1 cellular context compared by ENCODE assay signal in the genomic region with DNA sequence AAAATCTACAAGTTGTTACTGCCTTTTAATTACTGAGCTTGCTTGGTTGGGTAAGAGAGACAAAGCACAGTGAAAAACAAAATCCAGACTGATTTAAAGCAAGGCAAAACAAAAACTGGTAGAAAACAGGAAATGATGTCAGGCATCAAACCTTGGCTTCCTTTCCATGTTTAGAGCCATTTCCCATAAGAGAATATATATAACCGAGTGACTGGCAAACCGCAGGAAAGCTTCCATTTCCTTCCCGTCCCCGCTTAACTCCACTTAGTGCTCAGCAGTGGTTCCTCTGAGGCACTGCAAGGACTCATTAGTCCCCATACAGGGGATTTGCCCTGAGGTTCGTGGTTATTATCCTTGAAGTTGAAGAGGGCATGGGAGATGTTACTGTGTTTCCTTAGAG.
TF ChIP-seq lines count a peak whose summit lies in the region.

No MANE protein-coding gene starts in this region.

TF ChIP-seq in GM23338, 12 proteins besides CTCF, POLR2A, EP300 and RAD21 (continued from another document):
- TF ChIP-seq, protein P1, sequence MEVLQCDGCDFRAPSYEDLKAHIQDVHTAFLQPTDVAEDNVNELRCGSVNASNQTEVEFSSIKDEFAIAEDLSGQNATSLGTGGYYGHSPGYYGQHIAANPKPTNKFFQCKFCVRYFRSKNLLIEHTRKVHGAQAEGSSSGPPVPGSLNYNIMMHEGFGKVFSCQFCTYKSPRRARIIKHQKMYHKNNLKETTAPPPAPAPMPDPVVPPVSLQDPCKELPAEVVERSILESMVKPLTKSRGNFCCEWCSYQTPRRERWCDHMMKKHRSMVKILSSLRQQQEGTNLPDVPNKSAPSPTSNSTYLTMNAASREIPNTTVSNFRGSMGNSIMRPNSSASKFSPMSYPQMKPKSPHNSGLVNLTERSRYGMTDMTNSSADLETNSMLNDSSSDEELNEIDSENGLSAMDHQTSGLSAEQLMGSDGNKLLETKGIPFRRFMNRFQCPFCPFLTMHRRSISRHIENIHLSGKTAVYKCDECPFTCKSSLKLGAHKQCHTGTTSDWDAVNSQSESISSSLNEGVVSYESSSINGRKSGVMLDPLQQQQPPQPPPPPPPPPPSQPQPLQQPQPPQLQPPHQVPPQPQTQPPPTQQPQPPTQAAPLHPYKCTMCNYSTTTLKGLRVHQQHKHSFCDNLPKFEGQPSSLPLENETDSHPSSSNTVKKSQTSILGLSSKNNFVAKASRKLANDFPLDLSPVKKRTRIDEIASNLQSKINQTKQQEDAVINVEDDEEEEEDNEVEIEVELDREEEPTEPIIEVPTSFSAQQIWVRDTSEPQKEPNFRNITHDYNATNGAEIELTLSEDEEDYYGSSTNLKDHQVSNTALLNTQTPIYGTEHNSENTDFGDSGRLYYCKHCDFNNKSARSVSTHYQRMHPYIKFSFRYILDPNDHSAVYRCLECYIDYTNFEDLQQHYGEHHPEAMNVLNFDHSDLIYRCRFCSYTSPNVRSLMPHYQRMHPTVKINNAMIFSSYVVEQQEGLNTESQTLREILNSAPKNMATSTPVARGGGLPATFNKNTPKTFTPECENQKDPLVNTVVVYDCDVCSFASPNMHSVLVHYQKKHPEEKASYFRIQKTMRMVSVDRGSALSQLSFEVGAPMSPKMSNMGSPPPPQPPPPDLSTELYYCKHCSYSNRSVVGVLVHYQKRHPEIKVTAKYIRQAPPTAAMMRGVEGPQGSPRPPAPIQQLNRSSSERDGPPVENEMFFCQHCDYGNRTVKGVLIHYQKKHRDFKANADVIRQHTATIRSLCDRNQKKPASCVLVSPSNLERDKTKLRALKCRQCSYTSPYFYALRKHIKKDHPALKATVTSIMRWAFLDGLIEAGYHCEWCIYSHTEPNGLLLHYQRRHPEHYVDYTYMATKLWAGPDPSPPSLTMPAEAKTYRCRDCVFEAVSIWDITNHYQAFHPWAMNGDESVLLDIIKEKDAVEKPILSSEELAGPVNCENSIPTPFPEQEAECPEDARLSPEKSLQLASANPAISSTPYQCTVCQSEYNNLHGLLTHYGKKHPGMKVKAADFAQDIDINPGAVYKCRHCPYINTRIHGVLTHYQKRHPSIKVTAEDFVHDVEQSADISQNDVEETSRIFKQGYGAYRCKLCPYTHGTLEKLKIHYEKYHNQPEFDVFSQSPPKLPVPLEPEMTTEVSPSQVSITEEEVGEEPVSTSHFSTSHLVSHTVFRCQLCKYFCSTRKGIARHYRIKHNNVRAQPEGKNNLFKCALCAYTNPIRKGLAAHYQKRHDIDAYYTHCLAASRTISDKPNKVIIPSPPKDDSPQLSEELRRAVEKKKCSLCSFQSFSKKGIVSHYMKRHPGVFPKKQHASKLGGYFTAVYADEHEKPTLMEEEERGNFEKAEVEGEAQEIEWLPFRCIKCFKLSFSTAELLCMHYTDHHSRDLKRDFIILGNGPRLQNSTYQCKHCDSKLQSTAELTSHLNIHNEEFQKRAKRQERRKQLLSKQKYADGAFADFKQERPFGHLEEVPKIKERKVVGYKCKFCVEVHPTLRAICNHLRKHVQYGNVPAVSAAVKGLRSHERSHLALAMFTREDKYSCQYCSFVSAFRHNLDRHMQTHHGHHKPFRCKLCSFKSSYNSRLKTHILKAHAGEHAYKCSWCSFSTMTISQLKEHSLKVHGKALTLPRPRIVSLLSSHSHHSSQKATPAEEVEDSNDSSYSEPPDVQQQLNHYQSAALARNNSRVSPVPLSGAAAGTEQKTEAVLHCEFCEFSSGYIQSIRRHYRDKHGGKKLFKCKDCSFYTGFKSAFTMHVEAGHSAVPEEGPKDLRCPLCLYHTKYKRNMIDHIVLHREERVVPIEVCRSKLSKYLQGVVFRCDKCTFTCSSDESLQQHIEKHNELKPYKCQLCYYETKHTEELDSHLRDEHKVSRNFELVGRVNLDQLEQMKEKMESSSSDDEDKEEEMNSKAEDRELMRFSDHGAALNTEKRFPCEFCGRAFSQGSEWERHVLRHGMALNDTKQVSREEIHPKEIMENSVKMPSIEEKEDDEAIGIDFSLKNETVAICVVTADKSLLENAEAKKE (CRISPR knock-in tag; IDR thresholded peaks at IDR 0.05), result no peak
TF ChIP-seq in GM23338: peak in this region for 0.
